ENCODE assay signal across 8 cellular contexts in the genomic region with DNA sequence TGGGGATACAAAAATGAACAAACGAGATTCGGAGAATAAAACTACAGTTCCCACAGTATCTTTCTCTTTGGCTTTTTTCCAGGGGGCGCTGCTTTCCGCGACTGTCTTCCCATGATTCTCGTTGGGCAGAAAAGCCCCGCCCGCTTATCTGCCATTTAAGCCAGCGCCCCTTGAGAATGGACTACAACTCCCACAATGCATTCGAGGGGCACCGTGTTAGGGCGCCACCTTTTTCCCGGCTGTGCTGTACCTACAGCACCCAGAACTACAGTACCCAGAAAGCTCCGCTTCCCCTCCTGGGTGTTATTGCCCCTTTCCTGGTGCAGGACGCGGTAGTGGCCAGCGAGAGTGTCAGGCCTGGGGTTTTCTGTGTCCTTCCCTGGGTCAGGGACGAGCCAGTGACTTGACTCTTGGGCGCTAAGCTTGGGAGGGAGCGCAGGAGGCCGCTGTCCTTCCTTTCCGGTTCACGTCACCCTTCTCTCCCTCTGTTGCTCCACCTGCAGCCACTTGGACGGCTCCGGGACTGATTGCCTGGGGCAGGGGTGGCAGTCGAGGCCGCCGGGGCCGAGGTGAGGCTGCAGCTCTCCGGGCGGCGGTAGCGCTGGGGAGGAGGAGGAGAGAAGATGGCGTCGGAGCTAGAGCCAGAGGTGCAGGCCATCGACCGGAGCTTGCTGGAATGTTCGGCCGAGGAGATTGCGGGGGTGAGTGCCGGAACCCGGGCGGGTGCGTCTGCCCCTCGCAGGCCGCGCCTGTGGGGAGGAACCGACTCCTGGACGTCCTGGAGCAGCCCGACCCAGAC. TPM values are rescaled to one million over a fixed set of nuclear protein-coding genes. Genes with fewer than 3 reads are reported as not detected.
DNase-seq lines count a peak whose midpoint lies in the region; ATAC-seq and TF ChIP-seq lines count a peak whose summit lies in the region.

UBR2 (plus strand) TSS at position 333 of the 799 bp plus-strand sequence; CDS start at position 624, 291 bp downstream.

- peak within 1 kb of the TSS; percentile 72 to 96 (median 95) for H3K27ac Mint-ChIP-seq in IgD-negative memory B cell

- peak; percentile 93 for ATAC-seq in GM21529 (IDR thresholded peaks at IDR 0.05; ENCODE audit: unreplicated experiment)

- H3K27me3 Mint-ChIP-seq in IgD-negative memory B cell = no peaks in the 10 kb centered on the region

- peak within 1 kb of the TSS; percentile 95 to 97 (median 96) for H3K4me3 Mint-ChIP-seq in IgD-negative memory B cell

- DNase-seq in DMS153 treated with DMSO at 0.1 percent for 48 hours (lab: John Stamatoyannopoulos, UW; ENCODE audit: unreplicated experiment) = peak; percentile 97
- peak; percentile 96 for DNase-seq in OCI-M2 (lab: John Stamatoyannopoulos, UW; ENCODE audit: unreplicated experiment)
- DNase-seq in activated T-cell treated with anti-CD3 and anti-CD28 coated beads for 4 hours = peak; percentile 84
- peak; percentile 99 for DNase-seq in epithelial cell of esophagus (ENCODE audit: low read depth)
- peak; percentile 69 to 87 for DNase-seq in stimulated activated CD8-positive, alpha-beta memory T cell treated with anti-CD3 and anti-CD28 coated beads, Interleukin-4, amount 100 ng/mL, for 1 hour (ENCODE audit: low read depth in 2 of 2, low spot score in 1 of 2)

- H3K9me3 ChIP-seq in mononuclear cell (ENCODE audit: low read depth, low read length) = no peaks in the 10 kb centered on the region

- peak within 1 kb of the TSS; percentile 87 for H3K4me3 ChIP-seq in epithelial cell of esophagus (ENCODE audit: low read length)
- peak within 1 kb of the TSS; percentile 98 for H3K4me3 ChIP-seq in mononuclear cell (ENCODE audit: low read length)

- H3K9me3 Mint-ChIP-seq in IgD-negative memory B cell = no peaks in the 10 kb centered on the region

- H3K4me1 ChIP-seq in mononuclear cell (ENCODE audit: insufficient read depth, low read length) = peaks cover 41% of the 10 kb centered on the region

- H3K27me3 ChIP-seq in mononuclear cell (ENCODE audit: insufficient read depth, low read length) = no peaks in the 10 kb centered on the region

- peak; percentile 35 for TF ChIP-seq CTCF in epithelial cell of esophagus (IDR thresholded peaks at IDR 0.05; ENCODE audit: insufficient read depth, low read depth, low read length, missing control alignments)

- no peaks in the 10 kb centered on the region for H3K36me3 Mint-ChIP-seq in IgD-negative memory B cell

- peaks cover 21 to 22% (median 21%) of the 10 kb centered on the region in 3 donors for H3K4me1 Mint-ChIP-seq in IgD-negative memory B cell

RNA-seq across cellular contexts. Expression of gene UBR2, which starts in this region (rescaled TPM):
- 11.6 TPM for polyA plus RNA-seq in IgD-negative memory B cell
- 25.2 TPM for total RNA-seq in mononuclear cell

Comparison
In these comparisons a context has a peak if more than half of its experiments do, and no peak if none do; other contexts are left out.
1. Peak in every context shown above with its lines: DNase-seq, ATAC-seq and H3K4me3 ChIP-seq.